ENCODE assay signal across 9 cellular contexts in genomic region chr1:161307230-161307768, GRCh38. TPM values are rescaled to one million over a fixed set of nuclear protein-coding genes. Genes with fewer than 3 reads are reported as not detected.
A peak's percentile ranks its signal among the peaks of the same experiment; 100 is the strongest.
DNase-seq lines count a peak whose midpoint lies in the region; FAIRE-seq and TF ChIP-seq lines count a peak whose summit lies in the region.
"Had no signal": no experiment of that assay in that cellular context is flagged by ENCODE, and none has a peak within 500 bp of the region (broad histone marks: within the 10 kb centered on the region; RNA-seq: fewer than 3 reads in every experiment).

No MANE protein-coding gene starts in this region.

- H3K36me3 ChIP-seq in bronchial epithelial cell (ENCODE audit: control insufficient read depth, insufficient read depth, low read length) (no peaks in the 10 kb centered on the region), neural progenitor cell (no peaks in the 10 kb centered on the region)

- H3K4me3 ChIP-seq in bronchial epithelial cell (ENCODE audit: low read depth, low read length) (no peak overlapping the region), neural progenitor cell (no peak overlapping the region)
- H3K4me3 ChIP-seq: skin epidermis had no signal

- H3K9me3 ChIP-seq in neural progenitor cell (ENCODE audit: low read depth), result no peaks in the 10 kb centered on the region

- H3K27me3 Mint-ChIP-seq in neural progenitor cell (ENCODE audit: insufficient read depth, low read depth), result peaks cover 7% of the 10 kb centered on the region

- peaks cover 12% of the 10 kb centered on the region for H3K4me1 Mint-ChIP-seq in neural progenitor cell

- H3K27ac ChIP-seq in neural progenitor cell, result no peak overlapping the region

- no peaks in the 10 kb centered on the region for H4K20me1 ChIP-seq in neural progenitor cell (ENCODE audit: low read depth)

- H3K79me2 ChIP-seq in neural progenitor cell (ENCODE audit: low read depth), result peaks cover 10% of the 10 kb centered on the region

- no peaks in the 10 kb centered on the region for H3K9me3 Mint-ChIP-seq in neural progenitor cell

- FAIRE-seq in bronchial epithelial cell (lab: Jason Lieb, UNC), result no peak
- FAIRE-seq in D721Med (lab: Jason Lieb, UNC), result no peak

- H3F3A ChIP-seq in neural progenitor cell (ENCODE audit: low read depth), result peaks cover 20% of the 10 kb centered on the region

- peak overlapping the region; percentile 39 for H3K4me3 Mint-ChIP-seq in neural progenitor cell

- H3K27ac Mint-ChIP-seq in neural progenitor cell, result no peak overlapping the region

- no peak overlapping the region for H3K4me2 ChIP-seq in neural progenitor cell

- DNase-seq in GM03348 (ENCODE audit: low spot score) (peak; percentile 51), MV-4-11 (lab: John Stamatoyannopoulos, UW) (peak; percentile 69), bronchial epithelial cell (ENCODE audit: low read depth) (peak; percentile 10), neural progenitor cell (ENCODE audit: low spot score) (no peak), D721Med (ENCODE audit: insufficient read length, low spot score) (no peak), occipital lobe (lab: John Stamatoyannopoulos, UW) (no peak)
- no peak for DNase-seq in stimulated activated CD4-positive, alpha-beta T cell treated with anti-CD3 and anti-CD28 coated beads, Interleukin-4, amount 100 ng/mL, for 24 hours
- DNase-seq in stimulated activated CD4-positive, alpha-beta T cell treated with anti-CD3 and anti-CD28 coated beads, Interleukin-15, amount 100 ng/mL, for 24 hours, result no peak

- H3K9ac ChIP-seq in neural progenitor cell, result no peak overlapping the region

- H3K27me3 ChIP-seq in bronchial epithelial cell (ENCODE audit: control insufficient read depth, insufficient read depth, low read length) (no peaks in the 10 kb centered on the region), neural progenitor cell (no peaks in the 10 kb centered on the region)

- TF ChIP-seq CTCF in bronchial epithelial cell (IDR thresholded peaks at IDR 0.05; ENCODE audit: insufficient read depth, low read length, severe bottlenecking) (no peak), neural progenitor cell (IDR thresholded peaks at IDR 0.05) (no peak), D721Med (IDR thresholded peaks at IDR 0.05; ENCODE audit: insufficient read depth, missing control alignments) (no peak)

- no peaks in the 10 kb centered on the region for H3K36me3 Mint-ChIP-seq in neural progenitor cell

- H2AFZ ChIP-seq in neural progenitor cell (replicated peaks), result no peak overlapping the region

- H3K4me1 ChIP-seq in neural progenitor cell, result peaks cover 22% of the 10 kb centered on the region

RNA-seq across cellular contexts. Expression of gene MPZ, which starts 2.5 kb away (rescaled TPM):
- total RNA-seq in bronchial epithelial cell, result under 0.01 and 0.13 TPM in 2 replicates
- total RNA-seq in neural progenitor cell (ENCODE audit: low replicate concordance), result 1.1 and 2.0 TPM in 2 replicates
- total RNA-seq in occipital lobe, result 1.4 TPM

RNA-seq across cellular contexts. Expression of gene SDHC, which starts 6.9 kb away (rescaled TPM):
- total RNA-seq in bronchial epithelial cell (14.8 and 15.0 TPM in 2 replicates), neural progenitor cell (ENCODE audit: low replicate concordance) (61.2 and 95.7 TPM in 2 replicates), occipital lobe (19.5 TPM)

RNA-seq across cellular contexts. Expression of gene PCP4L1, which starts 48.8 kb away (rescaled TPM):
- total RNA-seq in bronchial epithelial cell, result 0.26 and 3.5 TPM in 2 replicates
- 0.46 and 0.69 TPM in 2 replicates for total RNA-seq in neural progenitor cell (ENCODE audit: low replicate concordance)
- 3.1 TPM for total RNA-seq in occipital lobe

Comparison
In these comparisons a context has a peak if more than half of its experiments do, and no peak if none do; other contexts are left out.
1. DNase-seq: peak in GM03348 (single experiment), MV-4-11 (single experiment) and bronchial epithelial cell (single experiment); none in neural progenitor cell (single experiment), D721Med (single experiment), occipital lobe (single experiment), stimulated activated CD4-positive, alpha-beta T cell treated with anti-CD3 and anti-CD28 coated beads, Interleukin-4, amount 100 ng/mL, for 24 hours (single experiment) and stimulated activated CD4-positive, alpha-beta T cell treated with anti-CD3 and anti-CD28 coated beads, Interleukin-15, amount 100 ng/mL, for 24 hours (single experiment).